26 cellular contexts compared by ENCODE assay signal in the genomic region with DNA sequence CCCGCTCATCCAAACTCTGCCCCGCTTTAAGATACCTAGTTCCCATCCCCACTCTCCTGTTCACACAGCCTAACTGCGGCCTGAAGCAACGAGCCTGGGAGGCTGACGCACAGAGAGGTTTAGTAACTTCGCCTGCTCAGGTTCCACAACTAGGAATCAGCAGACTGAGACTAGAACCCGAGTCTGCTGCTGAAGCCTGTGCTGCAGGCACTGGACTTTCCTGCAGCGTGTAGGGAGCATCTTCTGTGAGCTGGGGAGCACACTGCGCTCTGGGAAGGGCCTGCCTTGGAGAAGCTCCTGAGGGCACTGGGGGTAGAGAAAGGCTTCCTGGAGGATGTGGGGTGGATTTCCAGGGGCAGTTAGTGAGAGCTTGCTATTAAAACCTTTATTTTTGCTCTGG.
"Had no signal": no experiment of that assay in that cellular context is flagged by ENCODE, and none has a peak within 500 bp of the region (broad histone marks: within the 10 kb centered on the region; RNA-seq: fewer than 3 reads in every experiment).

No MANE protein-coding gene starts in this region.

- H3K9me3 Mint-ChIP-seq: effector memory CD8-positive, alpha-beta T cell; immature natural killer cell; natural killer cell; type B pancreatic cell had no signal

- H3K27me3 ChIP-seq: esophagus squamous epithelium, pancreas, stomach, thyroid gland had no signal

- ATAC-seq: effector memory CD8-positive, alpha-beta T cell; left colon; left ventricle myocardium superior; lower lobe of right lung; natural killer cell; pancreas; sciatic nerve had no signal

- H3K36me3 Mint-ChIP-seq: natural killer cell had no signal

- DNase-seq: cortex of kidney; effector memory CD8-positive, alpha-beta T cell; erythroblast; esophagus squamous epithelium; foreskin melanocyte; hypothalamus; immature natural killer cell; islet precursor cell; kidney glomerular epithelial cell; left colon; left ventricle myocardium superior; lower lobe of right lung; natural killer cell; occipital lobe; pancreas; stimulated activated CD4-positive, alpha-beta T cell treated with anti-CD3 and anti-CD28 coated beads, Interleukin-12 subunit alpha, Interleukin-12 subunit beta, amount 100 ng/mL, for 4 hours; stimulated activated CD4-positive, alpha-beta T cell treated with anti-CD3 and anti-CD28 coated beads, Interleukin-1b, Interleukin-23, amount 100 ng/mL, for 48 hours; stimulated activated CD4-positive, alpha-beta T cell treated with anti-CD3 and anti-CD28 coated beads, Interleukin-4, amount 100 ng/mL, for 1 hour; stimulated activated CD8-positive, alpha-beta memory T cell treated with anti-CD3 and anti-CD28 coated beads, Interleukin-4, amount 100 ng/mL, for 48 hours; stimulated activated naive CD4-positive, alpha-beta T cell treated with Interleukin-2 at 50 U/mL for 16 hours; stomach; thyroid gland had no signal

- H3K27ac ChIP-seq: esophagus squamous epithelium, lower lobe of right lung, pancreas, stomach, thyroid gland had no signal

- H3K4me1 ChIP-seq: thyroid gland had no signal

- H3K9me3 ChIP-seq: esophagus squamous epithelium, lower lobe of right lung, pancreas, stomach, thyroid gland had no signal

- H3K4me3 ChIP-seq: esophagus squamous epithelium, lower lobe of right lung, pancreas, smooth muscle cell, stomach, thyroid gland had no signal

- H3K27ac Mint-ChIP-seq: effector memory CD8-positive, alpha-beta T cell; immature natural killer cell; natural killer cell; progenitor cell of endocrine pancreas; type B pancreatic cell had no signal

- H3K27me3 Mint-ChIP-seq: effector memory CD8-positive, alpha-beta T cell; progenitor cell of endocrine pancreas; type B pancreatic cell had no signal

- H3K4me1 Mint-ChIP-seq: natural killer cell had no signal

- H3K4me3 Mint-ChIP-seq: effector memory CD8-positive, alpha-beta T cell; immature natural killer cell; natural killer cell; type B pancreatic cell had no signal
